ENCODE assay signal across 8 cellular contexts in genomic region chr2:173962583-173963110, GRCh38. TPM values are rescaled to one million over a fixed set of nuclear protein-coding genes. Genes with fewer than 3 reads are reported as not detected.
DNase-seq lines count a peak whose midpoint lies in the region; ATAC-seq, FAIRE-seq and TF ChIP-seq lines count a peak whose summit lies in the region.

No MANE protein-coding gene starts in this region.

- H3K4me3 ChIP-seq in kidney (ENCODE audit: low read length in 2 of 2) (peak overlapping the region; percentile 83 to 87), thyroid gland (replicated peaks in 1 of 3) (peak overlapping the region in 2 of 3 donors; percentile 44 to 98)

- H3K27ac ChIP-seq in kidney (ENCODE audit: low read depth in 2 of 2, low read length in 2 of 2): peak overlapping the region in 1 of 2 donors; percentile 97
- peak overlapping the region; percentile 98 to 100 (median 100) for H3K27ac ChIP-seq in thyroid gland

- H3K27ac Mint-ChIP-seq in activated naive CD4-positive, alpha-beta T cell treated with anti-CD3 and anti-CD28 coated beads, Interleukin-2, amount 50 U/mL, for 24 hours: peak overlapping the region; percentile 99
- H3K27ac Mint-ChIP-seq in activated T-helper 17 cell treated with anti-CD3 and anti-CD28 coated beads, Interleukin-2, amount 50 U/mL, for 72 hours: peak overlapping the region; percentile 98

- H3K9ac ChIP-seq in kidney (ENCODE audit: low read length in 2 of 2): peak overlapping the region; percentile 71 to 83

- H3K9me3 Mint-ChIP-seq in activated naive CD4-positive, alpha-beta T cell treated with anti-CD3 and anti-CD28 coated beads, Interleukin-2, amount 50 U/mL, for 24 hours: no peaks in the 10 kb centered on the region
- no peaks in the 10 kb centered on the region for H3K9me3 Mint-ChIP-seq in activated T-helper 17 cell treated with anti-CD3 and anti-CD28 coated beads, Interleukin-2, amount 50 U/mL, for 72 hours

- DNase-seq in activated naive CD4-positive, alpha-beta T cell treated with Interleukin-2 at 50 U/mL for 16 hours: no peak
- DNase-seq in kidney (no peak), thyroid gland (no peak), superior temporal gyrus (ENCODE audit: extremely low spot score) (no peak)

- no peaks in the 10 kb centered on the region for H3K27me3 ChIP-seq in thyroid gland

- H3K36me3 Mint-ChIP-seq in activated naive CD4-positive, alpha-beta T cell treated with anti-CD3 and anti-CD28 coated beads, Interleukin-2, amount 50 U/mL, for 24 hours: peaks cover 26% of the 10 kb centered on the region
- peaks cover 62% of the 10 kb centered on the region for H3K36me3 Mint-ChIP-seq in activated T-helper 17 cell treated with anti-CD3 and anti-CD28 coated beads, Interleukin-2, amount 50 U/mL, for 72 hours (ENCODE audit: low read depth)

- peaks cover 6 to 16% of the 10 kb centered on the region in 2 donors for H3K4me1 ChIP-seq in kidney (ENCODE audit: control insufficient read depth in 1 of 2, insufficient read depth in 1 of 2, low read depth in 1 of 2, low read length in 2 of 2)
- H3K4me1 ChIP-seq in thyroid gland: peaks cover 22 to 24% of the 10 kb centered on the region in 2 donors

- intact Hi-C loops in kidney (cut with DNase I) (no loop called here), thyroid gland (cut with DNase I) (no loop called here)

- no peaks in the 10 kb centered on the region for H3K36me3 ChIP-seq in kidney (ENCODE audit: control insufficient read depth in 1 of 2, insufficient read depth in 2 of 2, low read length in 2 of 2)
- H3K36me3 ChIP-seq in thyroid gland: no peaks in the 10 kb centered on the region

- peaks cover 63% of the 10 kb centered on the region for H3K4me1 Mint-ChIP-seq in activated naive CD4-positive, alpha-beta T cell treated with anti-CD3 and anti-CD28 coated beads, Interleukin-2, amount 50 U/mL, for 24 hours
- peaks cover 37% of the 10 kb centered on the region for H3K4me1 Mint-ChIP-seq in activated T-helper 17 cell treated with anti-CD3 and anti-CD28 coated beads, Interleukin-2, amount 50 U/mL, for 72 hours

- H3K9me3 ChIP-seq in kidney (ENCODE audit: control insufficient read depth in 1 of 2, low read length in 2 of 2): no peaks in the 10 kb centered on the region
- H3K9me3 ChIP-seq in thyroid gland: no peaks in the 10 kb centered on the region

- peak overlapping the region; percentile 93 for H3K4me3 Mint-ChIP-seq in activated naive CD4-positive, alpha-beta T cell treated with anti-CD3 and anti-CD28 coated beads, Interleukin-2, amount 50 U/mL, for 24 hours
- peak overlapping the region; percentile 90 for H3K4me3 Mint-ChIP-seq in activated T-helper 17 cell treated with anti-CD3 and anti-CD28 coated beads, Interleukin-2, amount 50 U/mL, for 72 hours

- no peak for FAIRE-seq in kidney (lab: Jason Lieb, UNC)

- no peak for TF ChIP-seq POLR2A in thyroid gland (IDR thresholded peaks at IDR 0.05)

- 19% methylated on average over 4 of the region's 4 CpGs for WGBS in thyroid gland, 2 donors

- no peak for TF ChIP-seq CTCF in kidney (IDR thresholded peaks at IDR 0.05; ENCODE audit: borderline replicate concordance, extremely low read depth, insufficient read depth)
- no peak for TF ChIP-seq CTCF in thyroid gland (IDR thresholded peaks at IDR 0.05)

- no peak for ATAC-seq in activated T-helper 17 cell treated with anti-CD3 and anti-CD28 coated beads, Interleukin-2, amount 50 U/mL, for 72 hours (replicated peaks)
- no peak for ATAC-seq in GM18861 (IDR thresholded peaks at IDR 0.05; ENCODE audit: unreplicated experiment)
- ATAC-seq in HG02938 (IDR thresholded peaks at IDR 0.05; ENCODE audit: unreplicated experiment): no peak

- H3K27me3 Mint-ChIP-seq in activated naive CD4-positive, alpha-beta T cell treated with anti-CD3 and anti-CD28 coated beads, Interleukin-2, amount 50 U/mL, for 24 hours: no peaks in the 10 kb centered on the region
- no peaks in the 10 kb centered on the region for H3K27me3 Mint-ChIP-seq in activated T-helper 17 cell treated with anti-CD3 and anti-CD28 coated beads, Interleukin-2, amount 50 U/mL, for 72 hours

RNA-seq across cellular contexts. Expression of gene SP3, which starts 2.5 kb away (rescaled TPM):
- 100 to 1,000 TPM in 1 of 2 donors, 10 to 100 TPM in 1; 84.4 to 103 TPM for total RNA-seq in activated T-helper 17 cell treated with anti-CD3 and anti-CD28 coated beads, Interleukin-2, amount 50 U/mL, for 72 hours
- 86.2 TPM for total RNA-seq in kidney
- polyA plus RNA-seq in kidney (ENCODE audit: insufficient read depth, low read depth, low replicate concordance): 14.5 TPM
- 100 to 1,000 TPM; 152 to 237 (median 186) TPM for total RNA-seq in thyroid gland
